Comparison of ENCODE assay signal across 41 cellular contexts in the genomic region with DNA sequence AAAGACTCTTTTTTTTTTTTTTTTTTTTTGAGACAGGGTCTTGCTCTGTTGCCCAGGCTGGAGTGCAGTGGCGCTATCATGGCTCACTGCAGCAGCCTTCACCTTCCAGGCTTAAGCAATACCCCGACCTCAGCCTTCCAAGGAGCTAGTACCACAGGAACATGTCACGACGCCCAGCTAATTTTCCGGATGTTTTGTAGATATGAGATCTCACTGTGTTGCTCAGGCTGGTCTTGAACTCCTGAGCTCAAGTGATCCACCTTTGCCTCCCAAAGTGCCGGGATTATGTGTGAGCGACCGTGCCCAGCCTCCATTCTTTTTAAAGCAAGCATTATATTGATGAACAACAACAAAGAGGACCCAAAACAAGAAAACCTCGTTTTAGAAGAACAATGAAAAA.
"Had no signal": no experiment of that assay in that cellular context is flagged by ENCODE, and none has a peak within 500 bp of the region (broad histone marks: within the 10 kb centered on the region; RNA-seq: fewer than 3 reads in every experiment).

No MANE protein-coding gene starts in this region.

- H3K36me3 ChIP-seq: adrenal gland, ascending aorta, brain microvascular endothelial cell, breast epithelium, cardiac muscle cell had no signal

- H3K27ac Mint-ChIP-seq: activated naive CD4-positive, alpha-beta T cell treated with anti-CD3 and anti-CD28 coated beads for 36 hours; activated naive CD4-positive, alpha-beta T cell treated with anti-CD3 and anti-CD28 coated beads, Interleukin-2, amount 10 ng/mL, durations not matched to agents 7 days and 5 days; activated naive CD4-positive, alpha-beta T cell treated with anti-CD3 and anti-CD28 coated beads, Interleukin-2, amount 50 U/mL, for 24 hours; activated naive CD4-positive, alpha-beta T cell treated with anti-CD3 and anti-CD28 coated beads, Interleukin-2, amount 50 U/mL, for 72 hours; activated naive CD8-positive, alpha-beta T cell; activated naive CD8-positive, alpha-beta T cell treated with anti-CD3 and anti-CD28 coated beads for 36 hours; activated naive CD8-positive, alpha-beta T cell treated with anti-CD3 and anti-CD28 coated beads, Interleukin-2, amount 10 ng/mL, durations not matched to agents 7 days and 5 days; activated naive CD8-positive, alpha-beta T cell treated with anti-CD3 and anti-CD28 coated beads, Interleukin-2, amount 50 U/mL, for 24 hours; activated T-cell treated with anti-CD3 and anti-CD28 coated beads, Interleukin-2, amount 50 U/mL, for 24 hours; activated T-cell treated with anti-CD3 and anti-CD28 coated beads, Interleukin-2, amount 50 U/mL, for 72 hours; activated T-helper 1 cell treated with anti-CD3 and anti-CD28 coated beads, Interleukin-12 subunit alpha, Interleukin-12 subunit beta, Interleukin-2, Interleukin-4 antibody, amounts not matched to agents 30 ng/mL and 10 ng/mL and 1 ng/mL, durations not matched to agents 14 hours and 24 hours and 36 hours; activated T-helper 17 cell treated with anti-CD3 and anti-CD28 coated beads, Interleukin-2, amount 50 U/mL, for 72 hours; activated T-helper 2 cell treated with anti-CD3 and anti-CD28 coated beads, Interferon-gamma antibody, Interleukin-2, Interleukin-4, amounts not matched to agents 10 μg/mL and 5 μg/mL and 100 μg/mL, durations not matched to agents 14 hours and 24 hours and 36 hours; brain had no signal

- DNase-seq: activated effector memory CD4-positive, alpha-beta T cell treated with anti-CD3 and anti-CD28 coated beads, Interleukin-2, amount 50 U/mL, for 16 hours; activated effector memory CD4-positive, alpha-beta T cell treated with Interleukin-2 at 50 U/mL for 16 hours; activated gamma-delta T cell; activated gamma-delta T cell treated with Interleukin-2 at 50 U/mL for 16 hours; activated naive CD4-positive, alpha-beta T cell; activated naive CD4-positive, alpha-beta T cell treated with anti-CD3 and anti-CD28 coated beads for 36 hours; activated naive CD4-positive, alpha-beta T cell treated with anti-CD3 and anti-CD28 coated beads, Interleukin-2, amount 10 ng/mL, durations not matched to agents 7 days and 5 days; activated naive CD4-positive, alpha-beta T cell treated with anti-CD3 and anti-CD28 coated beads, Interleukin-2, amount 50 U/mL, for 16 hours; activated naive CD4-positive, alpha-beta T cell treated with Interleukin-2 at 50 U/mL for 16 hours; activated naive CD8-positive, alpha-beta T cell treated with anti-CD3 and anti-CD28 coated beads for 36 hours; activated naive CD8-positive, alpha-beta T cell treated with anti-CD3 and anti-CD28 coated beads, Interleukin-2, amount 10 ng/mL, durations not matched to agents 7 days and 5 days; activated naive CD8-positive, alpha-beta T cell treated with anti-CD3 and anti-CD28 coated beads, Interleukin-2, amount 50 U/mL, for 24 hours; activated T-cell treated with anti-CD3 and anti-CD28 coated beads for 4 hours; activated T-cell treated with anti-CD3 and anti-CD28 coated beads, Interleukin-2, amount 50 U/mL, for 1 hour; activated T-cell treated with anti-CD3 and anti-CD28 coated beads, Interleukin-2, amount 50 U/mL, for 24 hours; activated T-cell treated with anti-CD3 and anti-CD28 coated beads, Interleukin-2, amount 50 U/mL, for 4 hours; activated T-cell treated with anti-CD3 and anti-CD28 coated beads, Interleukin-2, amount 50 U/mL, for 48 hours; activated T-cell treated with anti-CD3 and anti-CD28 coated beads, Interleukin-2, amount 50 U/mL, for 72 hours; adrenal gland; amniotic stem cell; amygdala; anterior cingulate cortex; aorta; body of pancreas; brain microvascular endothelial cell; caudate nucleus; central memory CD4-positive, alpha-beta T cell; cerebellar nuclear complex had no signal

- H3K27me3 Mint-ChIP-seq: activated T-helper 17 cell treated with anti-CD3 and anti-CD28 coated beads, Interleukin-2, amount 50 U/mL, for 72 hours; central memory CD8-positive, alpha-beta T cell had no signal

- H3K9me3 ChIP-seq: adrenal gland, ascending aorta, body of pancreas, breast epithelium had no signal

- H3K9me3 Mint-ChIP-seq: activated naive CD4-positive, alpha-beta T cell treated with anti-CD3 and anti-CD28 coated beads, Interleukin-2, amount 50 U/mL, for 24 hours; activated T-cell treated with anti-CD3 and anti-CD28 coated beads, Interleukin-2, amount 50 U/mL, for 24 hours; activated T-helper 17 cell treated with anti-CD3 and anti-CD28 coated beads, Interleukin-2, amount 50 U/mL, for 72 hours; central memory CD8-positive, alpha-beta T cell had no signal

- H3K27me3 ChIP-seq: adrenal gland, ascending aorta, body of pancreas, brain microvascular endothelial cell, breast epithelium, cardiac muscle cell had no signal

- H3K36me3 Mint-ChIP-seq: activated naive CD4-positive, alpha-beta T cell treated with anti-CD3 and anti-CD28 coated beads, Interleukin-2, amount 10 ng/mL, durations not matched to agents 7 days and 5 days; activated naive CD4-positive, alpha-beta T cell treated with anti-CD3 and anti-CD28 coated beads, Interleukin-2, amount 50 U/mL, for 24 hours; activated naive CD8-positive, alpha-beta T cell treated with anti-CD3 and anti-CD28 coated beads for 36 hours had no signal

- H3K4me1 Mint-ChIP-seq: activated naive CD4-positive, alpha-beta T cell treated with anti-CD3 and anti-CD28 coated beads, Interleukin-2, amount 10 ng/mL, durations not matched to agents 7 days and 5 days had no signal

- ATAC-seq: activated naive CD4-positive, alpha-beta T cell treated with anti-CD3 and anti-CD28 coated beads, Interleukin-2, amount 50 U/mL, for 72 hours; activated naive CD8-positive, alpha-beta T cell treated with anti-CD3 and anti-CD28 coated beads, Interleukin-2, amount 50 U/mL, for 24 hours; activated T-cell treated with anti-CD3 and anti-CD28 coated beads, Interleukin-2, amount 50 U/mL, for 4 hours; activated T-cell treated with anti-CD3 and anti-CD28 coated beads, Interleukin-2, amount 50 U/mL, for 72 hours; activated T-helper 17 cell treated with anti-CD3 and anti-CD28 coated beads, Interleukin-2, amount 50 U/mL, for 72 hours; body of pancreas had no signal

- FAIRE-seq: astrocyte, bronchial epithelial cell had no signal

- H3K4me3 Mint-ChIP-seq: activated naive CD4-positive, alpha-beta T cell treated with anti-CD3 and anti-CD28 coated beads for 36 hours; activated naive CD4-positive, alpha-beta T cell treated with anti-CD3 and anti-CD28 coated beads, Interleukin-2, amount 10 ng/mL, durations not matched to agents 7 days and 5 days; activated naive CD4-positive, alpha-beta T cell treated with anti-CD3 and anti-CD28 coated beads, Interleukin-2, amount 50 U/mL, for 24 hours; activated naive CD8-positive, alpha-beta T cell; activated naive CD8-positive, alpha-beta T cell treated with anti-CD3 and anti-CD28 coated beads for 36 hours; activated naive CD8-positive, alpha-beta T cell treated with anti-CD3 and anti-CD28 coated beads, Interleukin-2, amount 10 ng/mL, durations not matched to agents 7 days and 5 days; activated naive CD8-positive, alpha-beta T cell treated with anti-CD3 and anti-CD28 coated beads, Interleukin-2, amount 50 U/mL, for 24 hours; activated T-cell treated with anti-CD3 and anti-CD28 coated beads, Interleukin-2, amount 50 U/mL, for 24 hours; activated T-cell treated with anti-CD3 and anti-CD28 coated beads, Interleukin-2, amount 50 U/mL, for 4 hours; activated T-cell treated with anti-CD3 and anti-CD28 coated beads, Interleukin-2, amount 50 U/mL, for 72 hours; activated T-helper 1 cell treated with anti-CD3 and anti-CD28 coated beads, Interleukin-12 subunit alpha, Interleukin-12 subunit beta, Interleukin-2, Interleukin-4 antibody, amounts not matched to agents 30 ng/mL and 10 ng/mL and 1 ng/mL, durations not matched to agents 14 hours and 24 hours and 36 hours; activated T-helper 17 cell treated with anti-CD3 and anti-CD28 coated beads, Interleukin-2, amount 50 U/mL, for 72 hours; brain; central memory CD8-positive, alpha-beta T cell had no signal

- H3K27ac ChIP-seq: adrenal gland, ascending aorta, body of pancreas, brain microvascular endothelial cell, breast epithelium, cardiac muscle cell had no signal

- H3K4me3 ChIP-seq: adrenal gland, ascending aorta, body of pancreas, breast epithelium, cardiac muscle cell had no signal

- H3K4me1 ChIP-seq: adrenal gland, ascending aorta, body of pancreas, breast epithelium had no signal
